1 cellular context compared by ENCODE assay signal in the genomic region with DNA sequence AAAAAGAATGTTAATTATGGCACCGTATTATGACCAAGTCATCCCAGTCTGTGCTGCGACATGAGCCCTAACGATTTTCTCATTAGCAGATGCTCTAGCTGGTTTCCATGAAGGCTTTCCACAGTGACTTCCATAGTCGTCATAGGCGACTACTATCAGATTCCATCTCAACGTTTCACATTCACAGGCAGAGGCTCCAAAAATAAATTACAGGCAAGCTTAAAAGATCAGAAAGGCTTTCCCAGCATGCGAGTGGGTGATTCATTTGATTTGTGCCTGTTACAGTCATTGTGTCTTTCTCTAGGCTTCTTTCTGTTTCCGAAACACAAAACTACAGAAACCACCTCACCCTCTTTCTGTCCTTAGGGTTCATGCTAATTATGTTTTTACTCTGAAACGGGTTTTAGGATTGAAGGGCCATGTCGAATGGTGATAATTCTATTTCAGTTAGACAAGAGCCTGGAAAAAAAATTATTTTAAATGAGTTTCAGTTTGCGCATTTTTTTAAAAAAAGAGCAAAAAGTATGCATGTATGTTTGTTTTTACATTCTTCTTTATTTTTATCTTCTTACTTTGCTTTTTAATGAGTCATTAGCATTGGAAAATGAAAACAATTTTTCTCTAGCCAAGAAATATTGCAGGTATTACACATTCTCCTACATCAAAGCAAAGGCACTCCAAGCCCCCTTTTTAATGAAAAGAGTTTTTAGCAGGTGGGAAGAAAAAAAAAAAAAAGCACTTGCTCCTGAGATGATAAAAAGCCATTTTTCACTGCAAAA.
TF ChIP-seq lines count a peak whose summit lies in the region.

No MANE protein-coding gene starts in this region.

TF ChIP-seq in H1, 55 proteins besides CTCF, POLR2A, EP300 and RAD21:
- TF ChIP-seq KDM4A (IDR thresholded peaks at IDR 0.05; ENCODE audit: low read depth, low read length, severe bottlenecking), result no peak
- TF ChIP-seq CBX5 (IDR thresholded peaks at IDR 0.05; ENCODE audit: low read depth, low read length), result no peak
- TF ChIP-seq PHF8 (conservative IDR thresholded peaks at IDR 0.05; ENCODE audit: low read depth, low read length), result no peak
- no peak for TF ChIP-seq TAF1 (IDR thresholded peaks at IDR 0.05; ENCODE audit: low read depth, low read length)
- TF ChIP-seq NANOG (IDR thresholded peaks at IDR 0.05; ENCODE audit: insufficient read depth, low read depth, low read length, poor library complexity, severe bottlenecking), result no peak
- TF ChIP-seq, protein P1, sequence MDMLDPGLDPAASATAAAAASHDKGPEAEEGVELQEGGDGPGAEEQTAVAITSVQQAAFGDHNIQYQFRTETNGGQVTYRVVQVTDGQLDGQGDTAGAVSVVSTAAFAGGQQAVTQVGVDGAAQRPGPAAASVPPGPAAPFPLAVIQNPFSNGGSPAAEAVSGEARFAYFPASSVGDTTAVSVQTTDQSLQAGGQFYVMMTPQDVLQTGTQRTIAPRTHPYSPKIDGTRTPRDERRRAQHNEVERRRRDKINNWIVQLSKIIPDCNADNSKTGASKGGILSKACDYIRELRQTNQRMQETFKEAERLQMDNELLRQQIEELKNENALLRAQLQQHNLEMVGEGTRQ (IDR thresholded peaks at IDR 0.05; ENCODE audit: low read length), result no peak
- no peak for TF ChIP-seq GTF2F1 (IDR thresholded peaks at IDR 0.05; ENCODE audit: borderline replicate concordance, low read depth, low read length)
